ENCODE assay signal across 19 cellular contexts in the genomic region with DNA sequence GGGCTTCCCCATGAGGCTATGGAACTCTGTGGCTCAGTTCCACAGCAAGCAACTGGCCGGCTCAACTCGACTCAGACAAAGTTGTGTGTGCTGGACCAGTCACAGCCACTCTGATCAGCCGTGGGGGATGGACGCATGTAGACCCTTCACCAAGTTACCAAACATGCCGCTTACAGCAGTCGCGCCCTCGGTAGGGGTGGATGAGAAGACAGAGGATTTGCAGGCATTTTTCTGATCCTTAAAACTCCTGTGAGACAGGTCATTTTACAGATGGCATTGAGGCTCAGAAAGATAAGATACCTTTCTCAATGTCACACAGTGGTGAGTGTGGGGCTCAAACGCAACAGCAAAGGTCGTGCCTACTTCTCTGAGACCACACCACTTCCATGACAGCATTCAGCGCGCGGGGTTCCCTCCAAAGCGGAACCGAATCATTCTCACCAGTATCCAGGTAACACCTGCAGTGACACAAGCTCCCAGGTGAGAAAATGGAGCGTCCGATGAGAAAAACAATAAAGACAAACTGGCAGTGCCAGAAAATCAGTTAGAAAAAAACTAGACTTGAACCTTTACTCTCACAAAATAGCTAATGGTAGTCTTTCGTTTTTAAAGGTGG.
DNase-seq lines count a peak whose midpoint lies in the region; ATAC-seq and TF ChIP-seq lines count a peak whose summit lies in the region.
"Had no signal": no experiment of that assay in that cellular context is flagged by ENCODE, and none has a peak within 500 bp of the region (broad histone marks: within the 10 kb centered on the region; RNA-seq: fewer than 3 reads in every experiment).

No MANE protein-coding gene starts in this region.

- no peak overlapping the region for H3K14ac ChIP-seq in H9 (ENCODE audit: insufficient read depth, low read length)

- POLR2A ChIA-PET in Caco-2 (lab: Charles Lee) (interaction anchor here (0.6 to 1.8 kb wide), 3 partner anchors 33 to 149 kb away, joined by 5 to 13 read pairs (median 6); a partner anchor contains a TSS), A673 (lab: Charles Lee; ENCODE audit: low non-redundant PET) (no interaction called here)

- H2BK20ac ChIP-seq in H9 (ENCODE audit: low read depth, low read length, poor library complexity, severe bottlenecking): no peak overlapping the region

- no peak overlapping the region for H3K27ac ChIP-seq in H9 (ENCODE audit: insufficient read length, low read depth, low read length)
- H3K27ac ChIP-seq in A673 (ENCODE audit: low read depth, low read length, poor library complexity, severe bottlenecking): no peak overlapping the region
- H3K27ac ChIP-seq: breast epithelium, neural progenitor cell, SK-N-MC, spleen, testis had no signal

- no peak overlapping the region for H3K4ac ChIP-seq in H9 (ENCODE audit: low read depth, low read length)

- no peaks in the 10 kb centered on the region for H3K79me2 ChIP-seq in H9 (ENCODE audit: insufficient read depth, low read length)

- H3K23me2 ChIP-seq in H9 (ENCODE audit: insufficient read length, low read depth, low read length, poor library complexity, severe bottlenecking): no peaks in the 10 kb centered on the region

- H3K36me3 ChIP-seq in Caco-2 (ENCODE audit: control insufficient read depth, insufficient read depth, low read length) (no peaks in the 10 kb centered on the region), A673 (ENCODE audit: insufficient read depth, low read length, poor library complexity, severe bottlenecking) (no peaks in the 10 kb centered on the region), BE2C (no peaks in the 10 kb centered on the region)
- H3K36me3 ChIP-seq: breast epithelium, neural progenitor cell, spleen had no signal

- BruUV-seq in Caco-2 (replicated peaks; lab: Mats Ljungman, UMichigan) (no TSS peak), A673 (replicated peaks; lab: Mats Ljungman, UMichigan) (no TSS peak)

- peak overlapping the region; percentile 47 for H2AK5ac ChIP-seq in H9 (ENCODE audit: insufficient read length, low read length)

- no peak overlapping the region for H3T11ph ChIP-seq in H9 (ENCODE audit: low read length)

- H3K79me1 ChIP-seq in H9 (ENCODE audit: insufficient read depth, low read depth, low read length, poor library complexity, severe bottlenecking): no peaks in the 10 kb centered on the region

- no peak overlapping the region for H2BK15ac ChIP-seq in H9 (ENCODE audit: low read depth, low read length)

- TF ChIP-seq CTCF in Caco-2 (IDR thresholded peaks at IDR 0.05; ENCODE audit: insufficient read depth in 1 of 2, low read depth in 1 of 2, low read length in 1 of 2, severe bottlenecking in 1 of 2, unreplicated experiment in 1 of 2) (no peak), H9 (conservative IDR thresholded peaks at IDR 0.05) (no peak), neural crest cell (conservative IDR thresholded peaks at IDR 0.05) (no peak), A673 (conservative IDR thresholded peaks at IDR 0.05; ENCODE audit: low read depth, low read length) (no peak), BE2C (IDR thresholded peaks at IDR 0.05; ENCODE audit: low read depth, low read length) (no peak)

- H3K23ac ChIP-seq in H9 (ENCODE audit: insufficient read length, low read depth, low read length): no peak overlapping the region

- no peak overlapping the region for H3K4me3 ChIP-seq in Caco-2 (ENCODE audit: low read depth, low read length)
- H3K4me3 ChIP-seq in A673 (ENCODE audit: low read depth, low read length, poor library complexity, severe bottlenecking): no peak overlapping the region
- H3K4me3 ChIP-seq in BE2C (ENCODE audit: low read depth, low read length): no peak overlapping the region
- H3K4me3 ChIP-seq: neural progenitor cell, SK-N-MC, spleen, testis had no signal

- no peak overlapping the region for H3K56ac ChIP-seq in H9 (ENCODE audit: insufficient read length, low read depth, low read length)

- WGBS in H9 (ENCODE audit: extremely low coverage, insufficient read length, low lambda C conversion rate): no CpG with 5 or more reads among the region's 18 CpGs

- H2BK120ac ChIP-seq in H9 (ENCODE audit: low read depth, low read length, poor library complexity, severe bottlenecking): no peak overlapping the region

- H4K91ac ChIP-seq in H9 (ENCODE audit: insufficient read length, low read depth, low read length): peak overlapping the region; percentile 76

- H4K20me1 ChIP-seq in H9 (ENCODE audit: control insufficient read depth, insufficient read depth, insufficient read length): no peaks in the 10 kb centered on the region

- no peak overlapping the region for H3K4me2 ChIP-seq in H9 (ENCODE audit: insufficient read depth, insufficient read length, low read length)
- H3K4me2 ChIP-seq: neural progenitor cell had no signal

- CTCF ChIA-PET in Caco-2 (lab: Charles Lee): interaction anchor here (0.6 to 3.2 kb wide), 14 partner anchors 8 to 223 kb away, joined by 3 to 29 read pairs (median 5); a partner anchor contains a TSS
- CTCF ChIA-PET in A673 (lab: Charles Lee): interaction anchor here (1.0 kb wide), 1 partner anchor 199 kb away, joined by 8 read pairs; no protein-coding TSS in a partner anchor

- H2BK5ac ChIP-seq in H9 (ENCODE audit: insufficient read length, low read length): no peak overlapping the region

- H3K18ac ChIP-seq in H9 (ENCODE audit: insufficient read length, low read depth, low read length): no peak overlapping the region

- H3K4me1 ChIP-seq in Caco-2 (peaks cover 63% of the 10 kb centered on the region), H9 (ENCODE audit: insufficient read depth, low read length) (peaks cover 7% of the 10 kb centered on the region; the same call in 1 of the 2 replicates), A673 (ENCODE audit: insufficient read depth, low read length, poor library complexity, severe bottlenecking) (peaks cover 8% of the 10 kb centered on the region), BE2C (no peaks in the 10 kb centered on the region; the same call in 1 of the 2 replicates)
- H3K4me1 ChIP-seq: breast epithelium, neural progenitor cell, testis had no signal

- H3K27me3 Mint-ChIP-seq in Caco-2 (ENCODE audit: insufficient read depth, unreplicated experiment) (no peaks in the 10 kb centered on the region), H9 (ENCODE audit: low read depth) (peaks cover 2% of the 10 kb centered on the region; the same call in 1 of the 2 replicates), neural crest cell (ENCODE audit: low read depth) (no peaks in the 10 kb centered on the region)
- no peaks in the 10 kb centered on the region for H3K27me3 Mint-ChIP-seq in activated T-helper 17 cell treated with anti-CD3 and anti-CD28 coated beads, Interleukin-2, amount 50 U/mL, for 72 hours
- H3K27me3 Mint-ChIP-seq: activated CD4-positive, alpha-beta memory T cell treated with anti-CD3 and anti-CD28 coated beads, Interleukin-2, amount 10 ng/mL, durations not matched to agents 7 days and 5 days; activated naive CD4-positive, alpha-beta T cell treated with anti-CD3 and anti-CD28 coated beads, Interleukin-2, amount 50 U/mL, for 24 hours; IgD-negative memory B cell; progenitor cell of endocrine pancreas; stimulated activated naive CD8-positive, alpha-beta T cell treated with anti-CD3 and anti-CD28 coated beads, Interleukin-15, Interleukin-2, amounts not matched to agents 100 ng/mL and 50 ng/mL, for 24 hours had no signal

- ATAC-seq in activated T-helper 17 cell treated with anti-CD3 and anti-CD28 coated beads, Interleukin-2, amount 50 U/mL, for 72 hours (replicated peaks): no peak
- ATAC-seq in HG03354 (IDR thresholded peaks at IDR 0.05; ENCODE audit: poor library complexity, severe bottlenecking, unreplicated experiment): no peak

- H3K4me1 Mint-ChIP-seq in Caco-2 (ENCODE audit: low read depth, unreplicated experiment): peaks cover 60% of the 10 kb centered on the region
- peaks cover 17 to 24% of the 10 kb centered on the region in 2 experiments for H3K4me1 Mint-ChIP-seq in H9
- H3K4me1 Mint-ChIP-seq in activated T-helper 17 cell treated with anti-CD3 and anti-CD28 coated beads, Interleukin-2, amount 50 U/mL, for 72 hours: peaks cover 13% of the 10 kb centered on the region
- H3K4me1 Mint-ChIP-seq in neural crest cell: peaks cover 23% of the 10 kb centered on the region

- H3K9me3 ChIP-seq in Caco-2 (no peaks in the 10 kb centered on the region), H9 (ENCODE audit: control insufficient read depth, low read depth, low read length) (no peaks in the 10 kb centered on the region), A673 (ENCODE audit: low read depth, low read length, poor library complexity, severe bottlenecking) (no peaks in the 10 kb centered on the region), BE2C (no peaks in the 10 kb centered on the region)
- H3K9me3 ChIP-seq: breast epithelium, spleen, testis had no signal

- intact Hi-C loops in Caco-2 (cut with micrococcal nuclease; ENCODE audit: unreplicated experiment): loop anchor here (1.0 to 2.0 kb wide), 7 partner anchors 46 to 223 kb away; a partner anchor contains a TSS
- intact Hi-C loops in A673 (cut with micrococcal nuclease; ENCODE audit: unreplicated experiment): loop anchor here (1.0 to 2.0 kb wide), 3 partner anchors 190 to 432 kb away; no protein-coding TSS in a partner anchor

- peak overlapping the region; percentile 33 for H3K4me3 Mint-ChIP-seq in Caco-2 (ENCODE audit: unreplicated experiment)
- no peak overlapping the region for H3K4me3 Mint-ChIP-seq in H9
- no peak overlapping the region for H3K4me3 Mint-ChIP-seq in activated T-helper 17 cell treated with anti-CD3 and anti-CD28 coated beads, Interleukin-2, amount 50 U/mL, for 72 hours
- no peak overlapping the region for H3K4me3 Mint-ChIP-seq in neural crest cell
- H3K4me3 Mint-ChIP-seq: activated CD4-positive, alpha-beta memory T cell treated with anti-CD3 and anti-CD28 coated beads, Interleukin-2, amount 10 ng/mL, durations not matched to agents 7 days and 5 days; activated naive CD4-positive, alpha-beta T cell treated with anti-CD3 and anti-CD28 coated beads, Interleukin-2, amount 50 U/mL, for 24 hours; IgD-negative memory B cell; memory B cell; neural progenitor cell; stimulated activated naive CD8-positive, alpha-beta T cell treated with anti-CD3 and anti-CD28 coated beads, Interleukin-15, Interleukin-2, amounts not matched to agents 100 ng/mL and 50 ng/mL, for 24 hours had no signal

- H3K9me3 Mint-ChIP-seq in Caco-2 (ENCODE audit: unreplicated experiment): no peaks in the 10 kb centered on the region
- H3K9me3 Mint-ChIP-seq in H9: no peaks in the 10 kb centered on the region
- H3K9me3 Mint-ChIP-seq in activated T-helper 17 cell treated with anti-CD3 and anti-CD28 coated beads, Interleukin-2, amount 50 U/mL, for 72 hours: no peaks in the 10 kb centered on the region
- peaks cover 4% of the 10 kb centered on the region for H3K9me3 Mint-ChIP-seq in neural crest cell
- H3K9me3 Mint-ChIP-seq: activated CD4-positive, alpha-beta memory T cell treated with anti-CD3 and anti-CD28 coated beads, Interleukin-2, amount 10 ng/mL, durations not matched to agents 7 days and 5 days; activated naive CD4-positive, alpha-beta T cell treated with anti-CD3 and anti-CD28 coated beads, Interleukin-2, amount 50 U/mL, for 24 hours; HFFc6; memory B cell; stimulated activated naive CD8-positive, alpha-beta T cell treated with anti-CD3 and anti-CD28 coated beads, Interleukin-15, Interleukin-2, amounts not matched to agents 100 ng/mL and 50 ng/mL, for 24 hours had no signal

- H3K36me3 Mint-ChIP-seq in Caco-2 (ENCODE audit: insufficient read depth, unreplicated experiment): peaks cover 36% of the 10 kb centered on the region
- no peaks in the 10 kb centered on the region for H3K36me3 Mint-ChIP-seq in H9 (ENCODE audit: insufficient read depth in 1 of 3, low read depth in 3 of 3)
- no peaks in the 10 kb centered on the region for H3K36me3 Mint-ChIP-seq in activated T-helper 17 cell treated with anti-CD3 and anti-CD28 coated beads, Interleukin-2, amount 50 U/mL, for 72 hours (ENCODE audit: low read depth)
- H3K36me3 Mint-ChIP-seq in neural crest cell (ENCODE audit: low read depth): peaks cover 7% of the 10 kb centered on the region
- H3K36me3 Mint-ChIP-seq: activated naive CD4-positive, alpha-beta T cell treated with anti-CD3 and anti-CD28 coated beads, Interleukin-2, amount 50 U/mL, for 24 hours; IgD-negative memory B cell had no signal

- no peak overlapping the region for H4K5ac ChIP-seq in H9 (ENCODE audit: insufficient read length, low read depth, low read length)

- H3K27me3 ChIP-seq in Caco-2 (replicated peaks; ENCODE audit: control insufficient read depth, insufficient read depth, low read length) (no peaks in the 10 kb centered on the region), H9 (ENCODE audit: insufficient read depth, low read length) (no peaks in the 10 kb centered on the region), A673 (replicated peaks; ENCODE audit: insufficient read depth, low read depth, low read length, poor library complexity) (no peaks in the 10 kb centered on the region), BE2C (no peaks in the 10 kb centered on the region)
- H3K27me3 ChIP-seq: breast epithelium, neural progenitor cell, spleen, testis had no signal

- no peak overlapping the region for H4K8ac ChIP-seq in H9 (replicated peaks; ENCODE audit: insufficient read length, low read depth, low read length)

- H3K27ac Mint-ChIP-seq in Caco-2 (ENCODE audit: unreplicated experiment): peak overlapping the region; percentile 88
- no peak overlapping the region; a peak in 1 of 7 replicates for H3K27ac Mint-ChIP-seq in H9
- peak overlapping the region; percentile 32 for H3K27ac Mint-ChIP-seq in activated T-helper 17 cell treated with anti-CD3 and anti-CD28 coated beads, Interleukin-2, amount 50 U/mL, for 72 hours
- peak overlapping the region; percentile 75 for H3K27ac Mint-ChIP-seq in neural crest cell (ENCODE audit: unreplicated experiment)
- H3K27ac Mint-ChIP-seq: activated naive CD4-positive, alpha-beta T cell treated with anti-CD3 and anti-CD28 coated beads, Interleukin-2, amount 50 U/mL, for 24 hours; memory B cell; progenitor cell of endocrine pancreas; stimulated activated naive CD8-positive, alpha-beta T cell treated with anti-CD3 and anti-CD28 coated beads, Interleukin-15, Interleukin-2, amounts not matched to agents 100 ng/mL and 50 ng/mL, for 24 hours had no signal

- H2AFZ ChIP-seq in H9 (ENCODE audit: low read length): no peak overlapping the region

- H3K9ac ChIP-seq in H9 (ENCODE audit: extremely low read depth, insufficient read length, low read length): no peak overlapping the region
- H3K9ac ChIP-seq: neural progenitor cell had no signal

- DNase-seq in Caco-2: no peak
- peak; percentile 36 for DNase-seq in H9
- DNase-seq in neural crest cell (ENCODE audit: low read depth, low spot score): no peak
- DNase-seq in A673 (ENCODE audit: low spot score): no peak
- DNase-seq in BE2C: no peak

- H2BK12ac ChIP-seq in H9 (ENCODE audit: insufficient read length, low read depth, low read length): no peak overlapping the region

Comparison
In these comparisons a context has a peak if more than half of its experiments do, and no peak if none do; other contexts are left out.
1. H3K27ac Mint-ChIP-seq: peak in Caco-2 (single experiment), activated T-helper 17 cell treated with anti-CD3 and anti-CD28 coated beads, Interleukin-2, amount 50 U/mL, for 72 hours (single experiment) and neural crest cell (single experiment); none in H9 (0 of 3).